9 cellular contexts compared by ENCODE assay signal in genomic region chr7:94374231-94374630, GRCh38. TPM values are rescaled to one million over a fixed set of nuclear protein-coding genes. Genes with fewer than 3 reads are reported as not detected.
DNase-seq lines count a peak whose midpoint lies in the region; ATAC-seq and TF ChIP-seq lines count a peak whose summit lies in the region.
"Had no signal": no experiment of that assay in that cellular context is flagged by ENCODE, and none has a peak within 500 bp of the region (broad histone marks: within the 10 kb centered on the region; RNA-seq: fewer than 3 reads in every experiment).

No MANE protein-coding gene starts in this region.

- H3K4me1 Mint-ChIP-seq in brain (peaks cover 55% of the 10 kb centered on the region), CD14-positive monocyte (no peaks in the 10 kb centered on the region)

- no peaks in the 10 kb centered on the region for H3K27me3 ChIP-seq in smooth muscle cell (ENCODE audit: low read depth)

- H3K9ac ChIP-seq in smooth muscle cell (ENCODE audit: low read depth): peak overlapping the region; percentile 97
- H3K9ac ChIP-seq: parathyroid adenoma had no signal

- H3K79me2 ChIP-seq in smooth muscle cell (ENCODE audit: low read depth): peaks cover 38% of the 10 kb centered on the region
- H3K79me2 ChIP-seq: parathyroid adenoma had no signal

- H3K4me1 ChIP-seq in smooth muscle cell (ENCODE audit: low read depth): peaks cover 30% of the 10 kb centered on the region
- H3K4me1 ChIP-seq: parathyroid adenoma had no signal

- WGBS in smooth muscle cell (ENCODE audit: low lambda C conversion rate): 0% methylated on average over 2 of the region's 2 CpGs

- ATAC-seq in HG02870 (IDR thresholded peaks at IDR 0.05; ENCODE audit: unreplicated experiment) (no peak), GM19467 (IDR thresholded peaks at IDR 0.05; ENCODE audit: unreplicated experiment) (no peak)

- peak overlapping the region; percentile 89 for H3K4me2 ChIP-seq in smooth muscle cell

- H4K20me1 ChIP-seq in smooth muscle cell (ENCODE audit: low read depth): no peaks in the 10 kb centered on the region

- H3K27me3 Mint-ChIP-seq in brain (no peaks in the 10 kb centered on the region), CD14-positive monocyte (ENCODE audit: low read depth in 3 of 3) (peaks cover 0 to 4% (median 0%) of the 10 kb centered on the region in 3 donors)

- H3K4me3 Mint-ChIP-seq in brain (peak overlapping the region in 3 of 5 experiments; percentile 55 to 85 (median 74)), CD14-positive monocyte (no peak overlapping the region)

- H3K9me3 ChIP-seq in smooth muscle cell (replicated peaks; ENCODE audit: low read depth): no peaks in the 10 kb centered on the region

- DNase-seq in HCEC 1CT (peak; percentile 90), islet precursor cell (peak; percentile 75), smooth muscle cell (lab: John Stamatoyannopoulos, UW; ENCODE audit: unreplicated experiment) (peak; percentile 16), CD14-positive monocyte (ENCODE audit: low spot score) (no peak), DMS79 treated with DMSO at 0.1 percent for 48 hours (lab: John Stamatoyannopoulos, UW) (no peak)

- H3K27ac ChIP-seq in smooth muscle cell (ENCODE audit: low read depth): peak overlapping the region; percentile 100
- H3K27ac ChIP-seq: parathyroid adenoma had no signal

- H3K9me3 Mint-ChIP-seq in brain (peaks cover 4 to 15% (median 8%) of the 10 kb centered on the region in 5 experiments), CD14-positive monocyte (no peaks in the 10 kb centered on the region)

- H3F3A ChIP-seq in smooth muscle cell (ENCODE audit: low read depth): peaks cover 30% of the 10 kb centered on the region

- H2AFZ ChIP-seq in smooth muscle cell (ENCODE audit: low read depth): no peak overlapping the region

- peak overlapping the region in 4 of 5 experiments; percentile 83 to 97 (median 86) for H3K27ac Mint-ChIP-seq in brain
- no peak overlapping the region for H3K27ac Mint-ChIP-seq in CD14-positive monocyte

- intact Hi-C loops in CD14-positive monocyte (cut with micrococcal nuclease): no loop called here

- H3K36me3 Mint-ChIP-seq in brain: no peaks in the 10 kb centered on the region
- H3K36me3 Mint-ChIP-seq in CD14-positive monocyte: no peaks in the 10 kb centered on the region

- H3K36me3 ChIP-seq in smooth muscle cell (ENCODE audit: low read depth): no peaks in the 10 kb centered on the region

- TF ChIP-seq CTCF in brain (conservative IDR thresholded peaks at IDR 0.05) (no peak), smooth muscle cell (IDR thresholded peaks at IDR 0.05; ENCODE audit: borderline replicate concordance, insufficient read depth, poor library complexity, severe bottlenecking) (no peak), CD14-positive monocyte (IDR thresholded peaks at IDR 0.05) (no peak)

- peak overlapping the region; percentile 49 for H3K4me3 ChIP-seq in smooth muscle cell

RNA-seq across cellular contexts. Expression of gene COL1A2, which starts 20.5 kb away (rescaled TPM):
- 36.7 TPM for polyA plus RNA-seq in brain (ENCODE audit: insufficient read depth, low read depth, low replicate concordance)
- 4,221 and 4,749 TPM in 2 replicates for total RNA-seq in smooth muscle cell
- polyA plus RNA-seq in smooth muscle cell: 7,069 and 10,006 TPM in 2 replicates
- not detected for polyA plus RNA-seq in CD14-positive monocyte

Comparison
In these comparisons a context has a peak if more than half of its experiments do, and no peak if none do; other contexts are left out.
1. DNase-seq: peak in HCEC 1CT (single experiment), islet precursor cell (single experiment) and smooth muscle cell (single experiment); none in CD14-positive monocyte (single experiment) and DMS79 treated with DMSO at 0.1 percent for 48 hours (single experiment).
2. H3K27ac Mint-ChIP-seq: peak in brain (4 of 5); none in CD14-positive monocyte (0 of 7).
3. H3K4me3 Mint-ChIP-seq: peak in brain (3 of 5); none in CD14-positive monocyte (0 of 2).
4. RNA of gene COL1A2, which starts 20.5 kb away (polyA plus RNA-seq): 7,069 to 10,006 TPM in smooth muscle cell; 36.7 TPM in brain (single experiment) and not detected in CD14-positive monocyte; every median in the first group is over 100 times any median in the second.